Comparison of ENCODE assay signal across 23 cellular contexts in the genomic region with DNA sequence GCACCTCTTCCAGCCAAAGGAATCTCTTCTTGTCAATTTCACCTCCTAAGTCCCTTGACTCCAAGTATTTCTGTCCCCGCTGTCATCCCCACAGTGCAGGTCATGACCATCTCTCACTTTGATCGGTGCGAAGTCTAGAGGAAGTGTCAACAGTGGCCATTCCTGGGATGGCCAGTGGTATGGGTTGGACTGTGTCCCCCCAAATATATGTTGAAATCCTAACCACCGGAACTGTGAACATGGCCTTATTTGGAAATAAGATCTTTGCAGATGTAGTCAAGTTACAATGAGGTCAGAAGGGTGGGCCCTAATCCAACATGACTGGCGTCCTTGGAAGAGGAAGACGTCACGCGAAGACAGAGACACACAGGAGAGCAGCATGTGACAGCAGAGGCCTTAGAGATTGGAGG.
DNase-seq lines count a peak whose midpoint lies in the region; ATAC-seq, FAIRE-seq and TF ChIP-seq lines count a peak whose summit lies in the region.
"Had no signal": no experiment of that assay in that cellular context is flagged by ENCODE, and none has a peak within 500 bp of the region (broad histone marks: within the 10 kb centered on the region; RNA-seq: fewer than 3 reads in every experiment).

No MANE protein-coding gene starts in this region.

- TF ChIP-seq CTCF in H1 (IDR thresholded peaks at IDR 0.05; ENCODE audit: control extremely low read depth in 1 of 3, insufficient read depth in 1 of 3, low read depth in 1 of 3, low read length in 3 of 3) = no peak

- H3K23me2 ChIP-seq in H1 (ENCODE audit: low read depth, low read length) = no peaks in the 10 kb centered on the region

- H2BK5ac ChIP-seq in H1 (ENCODE audit: low read depth, low read length) (no peak overlapping the region), mesendoderm (ENCODE audit: low read length) (no peak overlapping the region), trophoblast cell (ENCODE audit: low read depth, low read length, poor library complexity) (no peak overlapping the region)

- no peak for TF ChIP-seq RAD21 in H1 (IDR thresholded peaks at IDR 0.05 in 1 of 2, conservative IDR thresholded peaks at IDR 0.05 in 1 of 2; ENCODE audit: low read depth in 2 of 2, low read length in 2 of 2)

- H2BK120ac ChIP-seq in H1 (replicated peaks; ENCODE audit: low read depth, low read length) (no peak overlapping the region), mesendoderm (ENCODE audit: low read depth, low read length) (no peak overlapping the region), trophoblast cell (ENCODE audit: insufficient read depth, low read length, poor library complexity) (no peak overlapping the region)

- no peak overlapping the region for H2BK20ac ChIP-seq in H1 (ENCODE audit: low read length)

- H3K23ac ChIP-seq in H1 (ENCODE audit: insufficient read length) (no peak overlapping the region), mesendoderm (ENCODE audit: low read length) (no peak overlapping the region), trophoblast cell (ENCODE audit: low read length) (no peak overlapping the region)

- H3K4me3 ChIP-seq in H1 (ENCODE audit: extremely low read depth in 1 of 4, insufficient read depth in 2 of 4, low read depth in 3 of 4, low read length in 4 of 4) (no peak overlapping the region), mesendoderm (ENCODE audit: low read length) (no peak overlapping the region), trophoblast cell (ENCODE audit: low read depth, low read length) (no peak overlapping the region)
- H3K4me3 ChIP-seq: GM23248, HAP-1, SJSA1 had no signal

- H2AK5ac ChIP-seq in H1 (ENCODE audit: low read depth, low read length) = peak overlapping the region; percentile 68; the same call in 1 of the 2 replicates
- no peak overlapping the region for H2AK5ac ChIP-seq in mesendoderm (ENCODE audit: low read length)
- H2AK5ac ChIP-seq in trophoblast cell (ENCODE audit: low read length) = no peak overlapping the region

- H4K12ac ChIP-seq in trophoblast cell (ENCODE audit: low read depth, low read length) = no peak overlapping the region

- H3K79me1 ChIP-seq in H1 (ENCODE audit: low read depth, low read length) (no peaks in the 10 kb centered on the region), mesendoderm (ENCODE audit: low read length) (no peaks in the 10 kb centered on the region), trophoblast cell (ENCODE audit: low read length) (no peaks in the 10 kb centered on the region)

- CTCF ChIA-PET in H1 (lab: Charles Lee; ENCODE audit: partially characterized antibody) = interaction anchor here (0.8 to 16.4 kb wide), 6 partner anchors 10 to 141 kb away, joined by 3 to 216 read pairs (median 18); no protein-coding TSS in a partner anchor

- ATAC-seq in HG02678 (IDR thresholded peaks at IDR 0.05; ENCODE audit: unreplicated experiment) = no peak
- ATAC-seq: CD8-positive, alpha-beta T cell; PC-3; Right ventricle myocardium inferior had no signal

- H3K4me2 ChIP-seq in H1 (ENCODE audit: insufficient read depth in 1 of 2, low read depth in 2 of 2, low read length in 2 of 2) (no peak overlapping the region), mesendoderm (ENCODE audit: low read length) (no peak overlapping the region), trophoblast cell (ENCODE audit: low read length) (no peak overlapping the region)

- no peak overlapping the region for H4K8ac ChIP-seq in H1 (ENCODE audit: extremely low read depth, insufficient read depth, low read length)
- no peak overlapping the region for H4K8ac ChIP-seq in mesendoderm (ENCODE audit: low read depth, low read length)
- H4K8ac ChIP-seq in trophoblast cell (ENCODE audit: low read depth, low read length) = no peak overlapping the region

- no peak overlapping the region for H3K4ac ChIP-seq in H1 (replicated peaks; ENCODE audit: insufficient read length, low read depth, low read length)
- no peak overlapping the region for H3K4ac ChIP-seq in mesendoderm (ENCODE audit: low read depth, low read length)
- H3K4ac ChIP-seq in trophoblast cell (ENCODE audit: low read depth, low read length) = no peak overlapping the region

- TF ChIP-seq POLR2A in H1 (IDR thresholded peaks at IDR 0.05; ENCODE audit: control extremely low read depth in 1 of 2, low read depth in 2 of 2, low read length in 2 of 2) = no peak

- no peak overlapping the region for H4K91ac ChIP-seq in H1 (replicated peaks; ENCODE audit: insufficient read length, low read length)
- H4K91ac ChIP-seq in trophoblast cell (ENCODE audit: low read depth, low read length) = no peak overlapping the region

- H3K4me1 ChIP-seq in H1 (replicated peaks in 1 of 4; ENCODE audit: control insufficient read depth in 3 of 4, insufficient read depth in 4 of 4, low read length in 3 of 4) (peaks cover 3 to 14% (median 7%) of the 10 kb centered on the region in 4 experiments; a peak in 6 of 7 replicates), mesendoderm (ENCODE audit: control insufficient read depth, low read depth, low read length) (peaks cover 1% of the 10 kb centered on the region), trophoblast cell (ENCODE audit: control insufficient read depth in 1 of 2, insufficient read depth in 2 of 2, low read length in 2 of 2) (no peaks in the 10 kb centered on the region)
- H3K4me1 ChIP-seq: Caco-2, HAP-1 had no signal

- POLR2A ChIA-PET in H1 (lab: Charles Lee; ENCODE audit: partially characterized antibody) = interaction anchor here (0.6 kb wide), 1 partner anchor 17 kb away, joined by 3 read pairs; no protein-coding TSS in a partner anchor

- H3K18ac ChIP-seq in H1 (ENCODE audit: extremely low read depth, low read length) = no peak overlapping the region
- H3K18ac ChIP-seq in mesendoderm (ENCODE audit: low read length) = no peak overlapping the region
- no peak overlapping the region for H3K18ac ChIP-seq in trophoblast cell (ENCODE audit: low read length)

- no peaks in the 10 kb centered on the region for H4K20me1 ChIP-seq in H1 (replicated peaks in 1 of 2; ENCODE audit: control insufficient read depth in 1 of 2, insufficient read depth in 2 of 2, low read length in 2 of 2)

- H4K5ac ChIP-seq in H1 (ENCODE audit: insufficient read length, low read depth, low read length) (no peak overlapping the region), mesendoderm (ENCODE audit: low read length) (no peak overlapping the region)

- H3K9me3 ChIP-seq in H1 (ENCODE audit: insufficient read depth in 2 of 2, low read depth in 1 of 2, low read length in 1 of 2) (no peaks in the 10 kb centered on the region), trophoblast cell (ENCODE audit: insufficient read depth, low read depth, low read length) (no peaks in the 10 kb centered on the region)
- H3K9me3 ChIP-seq: Caco-2, HAP-1, SJSA1 had no signal

- H3K27me3 ChIP-seq in H1 (replicated peaks in 1 of 4; ENCODE audit: control insufficient read depth in 3 of 4, extremely low read depth in 1 of 4, insufficient read depth in 3 of 4, low read length in 3 of 4) = no peaks in the 10 kb centered on the region
- no peaks in the 10 kb centered on the region for H3K27me3 ChIP-seq in mesendoderm (ENCODE audit: insufficient read depth, low read length, poor library complexity)
- no peaks in the 10 kb centered on the region for H3K27me3 ChIP-seq in trophoblast cell (ENCODE audit: insufficient read depth, low read length)
- H3K27me3 ChIP-seq: SJSA1 had no signal

- H3K9ac ChIP-seq in H1 (replicated peaks in 1 of 4; ENCODE audit: extremely low read depth in 1 of 4, low read depth in 3 of 4, low read length in 3 of 4) (no peak overlapping the region), mesendoderm (ENCODE audit: low read length) (no peak overlapping the region), trophoblast cell (ENCODE audit: low read length) (no peak overlapping the region)
- H3K9ac ChIP-seq: GM23248 had no signal

- H2BK15ac ChIP-seq in H1 (ENCODE audit: low read length) (no peak overlapping the region), mesendoderm (replicated peaks; ENCODE audit: low read depth) (no peak overlapping the region)

- no peak for TF ChIP-seq EP300 in H1 (IDR thresholded peaks at IDR 0.05; ENCODE audit: borderline replicate concordance in 1 of 2, low read depth in 2 of 2, low read length in 2 of 2)

- H3K14ac ChIP-seq in H1 (ENCODE audit: insufficient read length) = no peak overlapping the region
- no peak overlapping the region for H3K14ac ChIP-seq in trophoblast cell (ENCODE audit: low read length)

- DNase-seq in MV-4-11 (lab: John Stamatoyannopoulos, UW) = peak; percentile 2
- DNase-seq in H1 (ENCODE audit: low read depth in 1 of 2, low spot score in 2 of 2) = no peak
- peak; percentile 21 for DNase-seq in mesendoderm
- no peak for DNase-seq in 8988T
- no peak for DNase-seq in trophoblast cell
- DNase-seq in NCI-H748 (lab: John Stamatoyannopoulos, UW; ENCODE audit: unreplicated experiment) = no peak
- DNase-seq: Caco-2; CD8-positive, alpha-beta T cell; GM23248; HFFc6; NCI-H1105; NCI-H1436 treated with DMSO at 0.1 percent for 48 hours; NCI-H1930; NCI-H2107; NCI-H510A; NCI-H69; PC-3 had no signal

- no peak for FAIRE-seq in H1 (lab: Jason Lieb, UNC)
- FAIRE-seq: G401.6 had no signal

- no peaks in the 10 kb centered on the region for H3K36me3 ChIP-seq in H1 (ENCODE audit: control insufficient read depth in 2 of 4, insufficient read depth in 4 of 4, low read length in 3 of 4)
- no peaks in the 10 kb centered on the region for H3K36me3 ChIP-seq in mesendoderm (ENCODE audit: control insufficient read depth, insufficient read depth, low read length)
- H3K36me3 ChIP-seq in trophoblast cell (ENCODE audit: control insufficient read depth in 1 of 2, insufficient read depth in 2 of 2, low read length in 2 of 2) = no peaks in the 10 kb centered on the region
- H3K36me3 ChIP-seq: HAP-1, SJSA1 had no signal

- no peak overlapping the region for H3K56ac ChIP-seq in H1 (replicated peaks; ENCODE audit: insufficient read length, low read depth, low read length)
- H3K56ac ChIP-seq in mesendoderm (ENCODE audit: low read length) = no peak overlapping the region

- H3K79me2 ChIP-seq in H1 (ENCODE audit: control insufficient read depth in 1 of 2, insufficient read depth in 2 of 2, low read length in 2 of 2) (no peaks in the 10 kb centered on the region), mesendoderm (ENCODE audit: control insufficient read depth, insufficient read depth, low read length) (no peaks in the 10 kb centered on the region), trophoblast cell (ENCODE audit: control insufficient read depth, insufficient read depth, low read length, poor library complexity) (no peaks in the 10 kb centered on the region)

- 96% methylated on average over 8 of the region's 8 CpGs; no CpG with 5 or more reads in 1 of the 2 experiments for WGBS in H1 (ENCODE audit: extremely low coverage in 1 of 2, insufficient coverage in 1 of 2, insufficient read length in 1 of 2, insufficient replicate concordance in 2 of 2, low coverage in 1 of 2, low lambda C conversion rate in 2 of 2, missing lambda C conversion rate in 1 of 2), 2 experiments
- WGBS in mesendoderm (ENCODE audit: extremely low coverage, insufficient coverage, low lambda C conversion rate) = no CpG with 5 or more reads among the region's 8 CpGs
- no CpG with 5 or more reads among the region's 8 CpGs for WGBS in trophoblast cell (ENCODE audit: extremely low coverage, insufficient coverage, insufficient read length)

- no peak overlapping the region for H3K27ac ChIP-seq in H1 (ENCODE audit: low read depth, low read length)
- no peak overlapping the region for H3K27ac ChIP-seq in mesendoderm (ENCODE audit: low read depth, low read length)
- H3K27ac ChIP-seq in trophoblast cell (ENCODE audit: low read depth, low read length) = no peak overlapping the region
- H3K27ac ChIP-seq: C4-2B, GM23248, SJSA1 had no signal

- H2BK12ac ChIP-seq in H1 (ENCODE audit: low read depth, low read length) (no peak overlapping the region; the same call in 1 of the 2 replicates), trophoblast cell (ENCODE audit: low read length) (no peak overlapping the region)

- no peak overlapping the region for H2AFZ ChIP-seq in H1 (ENCODE audit: low read length)
- H2AFZ ChIP-seq in trophoblast cell (ENCODE audit: insufficient read depth, low read length, poor library complexity) = no peak overlapping the region
- H2AFZ ChIP-seq: GM23248 had no signal

Comparison
In these comparisons a context has a peak if more than half of its experiments do, and no peak if none do; other contexts are left out.
1. DNase-seq: peak in MV-4-11 (single experiment) and mesendoderm (single experiment); none in H1 (0 of 2), 8988T (single experiment), trophoblast cell (0 of 2) and NCI-H748 (single experiment).